ENCODE assay signal across 15 cellular contexts in genomic region chr2:233241803-233242202, GRCh38. TPM values are rescaled to one million over a fixed set of nuclear protein-coding genes. Genes with fewer than 3 reads are reported as not detected.
DNase-seq lines count a peak whose midpoint lies in the region; ATAC-seq and TF ChIP-seq lines count a peak whose summit lies in the region.
"Had no signal": no experiment of that assay in that cellular context is flagged by ENCODE, and none has a peak within 500 bp of the region (broad histone marks: within the 10 kb centered on the region; RNA-seq: fewer than 3 reads in every experiment).

No MANE protein-coding gene starts in this region.

- H3K4me1 Mint-ChIP-seq in natural killer cell treated with Interleukin-12 subunit alpha and Interleukin-12 subunit beta and Interleukin-15 and Interleukin-18, amount 100 ng/mL, for 72 hours (ENCODE audit: low read depth in 2 of 2): peaks cover 38 to 46% of the 10 kb centered on the region in 2 donors
- H3K4me1 Mint-ChIP-seq in natural killer cell: peaks cover 48 to 51% of the 10 kb centered on the region in 2 donors

- no peak overlapping the region for H3K27ac ChIP-seq in upper lobe of right lung
- H3K27ac ChIP-seq: C4-2B, SK-N-MC had no signal

- H3K4me3 ChIP-seq in upper lobe of right lung: no peak overlapping the region
- no peak overlapping the region for H3K4me3 ChIP-seq in MG63
- H3K4me3 ChIP-seq in H7 (ENCODE audit: insufficient read depth, low read depth, low read length): no peak overlapping the region
- H3K4me3 ChIP-seq: SK-N-MC had no signal

- H3K27me3 Mint-ChIP-seq in natural killer cell treated with Interleukin-12 subunit alpha and Interleukin-12 subunit beta and Interleukin-15 and Interleukin-18, amount 100 ng/mL, for 72 hours: no peaks in the 10 kb centered on the region
- no peaks in the 10 kb centered on the region for H3K27me3 Mint-ChIP-seq in natural killer cell (ENCODE audit: low read depth in 2 of 2)
- H3K27me3 Mint-ChIP-seq: activated naive CD4-positive, alpha-beta T cell treated with anti-CD3 and anti-CD28 coated beads, Interleukin-2, amount 50 U/mL, for 24 hours had no signal

- H3K27me3 ChIP-seq in upper lobe of right lung (no peaks in the 10 kb centered on the region), MG63 (no peaks in the 10 kb centered on the region), H7 (ENCODE audit: control insufficient read depth, insufficient read depth, low read length) (no peaks in the 10 kb centered on the region)

- no peak for DNase-seq in natural killer cell treated with Interleukin-12 subunit alpha and Interleukin-12 subunit beta and Interleukin-15 and Interleukin-18, amount 100 ng/mL, for 72 hours (ENCODE audit: low spot score)
- no peak for DNase-seq in natural killer cell
- DNase-seq in SW480 (ENCODE audit: low spot score): peak; percentile 52
- DNase-seq in upper lobe of right lung: no peak
- DNase-seq in MG63: no peak
- DNase-seq in H7: no peak
- DNase-seq: activated CD4-positive, alpha-beta T cell treated with anti-CD3 and anti-CD28 coated beads for 4 hours; Karpas-422; NCI-H1930; stimulated activated CD4-positive, alpha-beta T cell treated with anti-CD3 and anti-CD28 coated beads, Interleukin-4, amount 100 ng/mL, for 1 hour had no signal

- H3K4me1 ChIP-seq in upper lobe of right lung: no peaks in the 10 kb centered on the region

- H3K36me3 Mint-ChIP-seq in natural killer cell treated with Interleukin-12 subunit alpha and Interleukin-12 subunit beta and Interleukin-15 and Interleukin-18, amount 100 ng/mL, for 72 hours: no peaks in the 10 kb centered on the region
- no peaks in the 10 kb centered on the region for H3K36me3 Mint-ChIP-seq in natural killer cell
- H3K36me3 Mint-ChIP-seq: activated naive CD4-positive, alpha-beta T cell treated with anti-CD3 and anti-CD28 coated beads, Interleukin-2, amount 50 U/mL, for 24 hours had no signal

- H3K36me3 ChIP-seq in upper lobe of right lung: no peaks in the 10 kb centered on the region
- H3K36me3 ChIP-seq in MG63: no peaks in the 10 kb centered on the region
- no peaks in the 10 kb centered on the region for H3K36me3 ChIP-seq in H7 (replicated peaks; ENCODE audit: control insufficient read depth, insufficient read depth, low read length)

- TF ChIP-seq CTCF in natural killer cell (IDR thresholded peaks at IDR 0.05) (no peak), upper lobe of right lung (IDR thresholded peaks at IDR 0.05) (no peak)

- ATAC-seq in natural killer cell treated with Interleukin-12 subunit alpha and Interleukin-12 subunit beta and Interleukin-15 and Interleukin-18, amount 100 ng/mL, for 72 hours: peak in 1 of 2 donors; percentile 24
- no peak for ATAC-seq in natural killer cell
- ATAC-seq in esophagus mucosa: peak; percentile 74
- ATAC-seq in upper lobe of right lung: peak; percentile 36
- ATAC-seq in GM21786 (IDR thresholded peaks at IDR 0.05; ENCODE audit: unreplicated experiment): no peak

- intact Hi-C loops in natural killer cell (cut with micrococcal nuclease) (no loop called here), upper lobe of right lung (cut with DNase I) (no loop called here)

- no peaks in the 10 kb centered on the region for H3K9me3 ChIP-seq in upper lobe of right lung
- no peaks in the 10 kb centered on the region for H3K9me3 ChIP-seq in MG63

- peaks cover 3% of the 10 kb centered on the region for H3K9me3 Mint-ChIP-seq in natural killer cell treated with Interleukin-12 subunit alpha and Interleukin-12 subunit beta and Interleukin-15 and Interleukin-18, amount 100 ng/mL, for 72 hours
- H3K9me3 Mint-ChIP-seq in natural killer cell: peaks cover 2 to 3% of the 10 kb centered on the region in 2 donors
- H3K9me3 Mint-ChIP-seq: activated naive CD4-positive, alpha-beta T cell treated with anti-CD3 and anti-CD28 coated beads, Interleukin-2, amount 50 U/mL, for 24 hours had no signal

- no peak overlapping the region for H3K4me3 Mint-ChIP-seq in natural killer cell treated with Interleukin-12 subunit alpha and Interleukin-12 subunit beta and Interleukin-15 and Interleukin-18, amount 100 ng/mL, for 72 hours
- no peak overlapping the region for H3K4me3 Mint-ChIP-seq in natural killer cell

- H3K27ac Mint-ChIP-seq in natural killer cell treated with Interleukin-12 subunit alpha and Interleukin-12 subunit beta and Interleukin-15 and Interleukin-18, amount 100 ng/mL, for 72 hours: peak overlapping the region; percentile 62 to 76
- H3K27ac Mint-ChIP-seq in natural killer cell: peak overlapping the region in 1 of 2 donors; percentile 85

RNA-seq across cellular contexts. Expression of gene ATG16L1, which starts 9.7 kb away (rescaled TPM):
- 10 to 100 TPM; 39.5 to 78.6 TPM for total RNA-seq in natural killer cell treated with Interleukin-12 subunit alpha and Interleukin-12 subunit beta and Interleukin-15 and Interleukin-18, amount 100 ng/mL, for 72 hours
- 100 to 1,000 TPM; 106 to 142 (median 117) TPM for total RNA-seq in natural killer cell
- total RNA-seq in esophagus mucosa: 13.9 TPM
- total RNA-seq in upper lobe of right lung: 26.6 TPM
- 24.4 and 33.2 TPM in 2 replicates for total RNA-seq in MG63 (2014; rRNA removed; shearing (Covaris generic); ENCODE audit: low replicate concordance)
- 52.1 and 64.8 TPM in 2 replicates for total RNA-seq in H7 (2014; rRNA removed; shearing (Covaris generic))

Comparison
In these comparisons a context has a peak if more than half of its experiments do, and no peak if none do; other contexts are left out.
1. ATAC-seq: peak in esophagus mucosa (single experiment) and upper lobe of right lung (single experiment); none in natural killer cell (0 of 3) and GM21786 (single experiment).